In the genomic region with DNA sequence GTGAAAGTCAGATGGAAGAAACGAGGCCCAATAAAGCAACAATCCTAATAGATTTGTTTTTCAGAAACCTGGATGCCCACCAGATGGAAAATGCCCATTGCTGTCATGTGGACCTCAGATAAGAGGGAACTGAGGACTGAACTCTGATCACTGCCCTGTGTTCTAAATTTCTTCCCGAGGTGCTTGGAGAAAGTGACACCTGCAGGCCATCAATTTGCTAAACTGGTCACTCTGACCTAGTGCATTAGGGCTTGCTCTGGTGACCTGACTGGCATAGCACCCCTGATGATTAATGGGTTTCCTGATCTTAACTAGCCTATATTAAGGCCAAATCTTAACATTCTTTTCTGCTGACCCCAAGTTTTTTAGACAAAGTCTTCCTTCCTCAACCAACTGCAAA, we compare ENCODE assay signal across 1 cellular context.
TF ChIP-seq lines count a peak whose summit lies in the region.

No MANE protein-coding gene starts in this region.

TF ChIP-seq in HCT116, 20 proteins besides CTCF, POLR2A, EP300 and RAD21:
- no peak for TF ChIP-seq CBX3 (IDR thresholded peaks at IDR 0.05; ENCODE audit: low read depth)
- TF ChIP-seq SRF (IDR thresholded peaks at IDR 0.05; ENCODE audit: low read depth), result no peak
- TF ChIP-seq FOSL1 (IDR thresholded peaks at IDR 0.05; ENCODE audit: low read depth), result no peak
- no peak for TF ChIP-seq ZBTB33 (IDR thresholded peaks at IDR 0.05; ENCODE audit: extremely low read depth, insufficient replicate concordance, low read length)
